24 cellular contexts compared by ENCODE assay signal in the genomic region with DNA sequence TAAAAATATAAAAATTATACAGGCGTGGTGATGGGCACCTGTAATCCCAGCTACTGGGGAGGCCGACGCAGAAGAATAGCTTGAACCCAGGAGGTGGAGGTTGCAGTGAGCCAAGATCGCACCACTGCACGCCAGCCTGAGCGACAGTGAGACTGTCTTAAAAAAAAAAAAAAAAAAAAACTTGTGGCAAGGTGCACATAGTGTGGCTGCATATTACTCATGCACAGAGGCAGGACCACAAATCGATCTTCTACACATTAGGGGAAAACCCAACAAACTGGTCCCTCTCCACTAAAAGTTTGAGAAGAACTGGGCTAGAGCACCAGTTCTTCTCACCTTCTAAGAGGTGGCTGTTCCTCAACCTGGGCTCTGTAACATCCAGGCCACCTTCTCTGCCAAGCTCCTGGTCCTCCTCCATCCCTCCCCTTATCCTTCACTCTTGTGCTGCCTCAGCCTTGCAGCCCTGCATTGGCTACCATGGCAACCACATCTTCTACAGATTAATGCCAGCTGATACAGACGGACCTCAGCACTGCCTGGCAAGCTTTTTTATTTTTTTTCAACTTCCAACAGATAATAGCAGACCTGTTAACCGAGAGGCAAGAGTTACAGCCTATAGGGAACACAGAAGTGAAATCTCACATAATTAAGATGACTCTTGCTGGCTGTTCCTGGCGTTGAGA.
"Had no signal": no experiment of that assay in that cellular context is flagged by ENCODE, and none has a peak within 500 bp of the region (broad histone marks: within the 10 kb centered on the region; RNA-seq: fewer than 3 reads in every experiment).

No MANE protein-coding gene starts in this region.

- H3K4me1 ChIP-seq: colonic mucosa, gastrocnemius medialis, heart left ventricle, left lung had no signal

- H3K4me1 Mint-ChIP-seq: activated CD4-positive, alpha-beta memory T cell treated with anti-CD3 and anti-CD28 coated beads, Interleukin-2, amount 10 ng/mL, durations not matched to agents 7 days and 5 days; activated naive CD8-positive, alpha-beta T cell treated with anti-CD3 and anti-CD28 coated beads, Interleukin-2, amount 10 ng/mL, durations not matched to agents 7 days and 5 days had no signal

- H3K27ac ChIP-seq: brain microvascular endothelial cell, colonic mucosa, gastrocnemius medialis, heart left ventricle, left lung, tibial artery had no signal

- H3K4me3 ChIP-seq: colonic mucosa, gastrocnemius medialis, heart left ventricle, left lung, tibial artery had no signal

- DNase-seq: activated CD4-positive, alpha-beta memory T cell treated with anti-CD3 and anti-CD28 coated beads, Interleukin-2, amount 10 ng/mL, durations not matched to agents 7 days and 5 days; activated CD4-positive, alpha-beta T cell treated with anti-CD3 and anti-CD28 coated beads for 48 hours; activated CD4-positive, CD25-positive, alpha-beta regulatory T cell; activated naive CD4-positive, alpha-beta T cell treated with Interleukin-2 at 50 U/mL for 16 hours; activated naive CD8-positive, alpha-beta T cell treated with anti-CD3 and anti-CD28 coated beads, Interleukin-2, amount 10 ng/mL, durations not matched to agents 7 days and 5 days; activated T-cell treated with anti-CD3 and anti-CD28 coated beads, Interleukin-2, amount 50 U/mL, for 1 hour; brain microvascular endothelial cell; central memory CD4-positive, alpha-beta T cell; colonic mucosa; gastrocnemius medialis; heart left ventricle; kidney; left lung; midbrain; stimulated activated CD4-positive, alpha-beta T cell treated with anti-CD3 and anti-CD28 coated beads, Interleukin-12 subunit alpha, Interleukin-12 subunit beta, amount 100 ng/mL, for 4 hours; stimulated activated CD4-positive, alpha-beta T cell treated with anti-CD3 and anti-CD28 coated beads, Interleukin-1b, Interleukin-23, amount 100 ng/mL, for 48 hours; stimulated activated CD8-positive, alpha-beta memory T cell treated with anti-CD3 and anti-CD28 coated beads, Interleukin-4, amount 100 ng/mL, for 48 hours; stimulated activated naive CD4-positive, alpha-beta T cell treated with Interleukin-2 at 50 U/mL for 16 hours; T1000; tibial artery had no signal

- H3K9me3 ChIP-seq: colonic mucosa, gastrocnemius medialis, heart left ventricle, left lung, tibial artery had no signal

- H3K9me3 Mint-ChIP-seq: activated CD4-positive, alpha-beta memory T cell treated with anti-CD3 and anti-CD28 coated beads, Interleukin-2, amount 10 ng/mL, durations not matched to agents 7 days and 5 days; activated naive CD8-positive, alpha-beta T cell treated with anti-CD3 and anti-CD28 coated beads, Interleukin-2, amount 10 ng/mL, durations not matched to agents 7 days and 5 days; activated T-helper 2 cell treated with anti-CD3 and anti-CD28 coated beads, Interferon-gamma antibody, Interleukin-2, Interleukin-4, amounts not matched to agents 10 μg/mL and 5 μg/mL and 100 μg/mL, durations not matched to agents 14 hours and 24 hours and 36 hours; nephron had no signal

- FAIRE-seq: kidney, urothelium cell line had no signal

- H3K36me3 ChIP-seq: brain microvascular endothelial cell, colonic mucosa had no signal

- H3K27me3 Mint-ChIP-seq: activated naive CD8-positive, alpha-beta T cell treated with anti-CD3 and anti-CD28 coated beads, Interleukin-2, amount 10 ng/mL, durations not matched to agents 7 days and 5 days had no signal

- H3K27ac Mint-ChIP-seq: activated CD4-positive, alpha-beta memory T cell treated with anti-CD3 and anti-CD28 coated beads, Interleukin-2, amount 10 ng/mL, durations not matched to agents 7 days and 5 days; activated naive CD8-positive, alpha-beta T cell treated with anti-CD3 and anti-CD28 coated beads, Interleukin-2, amount 10 ng/mL, durations not matched to agents 7 days and 5 days; activated T-helper 2 cell treated with anti-CD3 and anti-CD28 coated beads, Interferon-gamma antibody, Interleukin-2, Interleukin-4, amounts not matched to agents 10 μg/mL and 5 μg/mL and 100 μg/mL, durations not matched to agents 14 hours and 24 hours and 36 hours had no signal

- H3K27me3 ChIP-seq: brain microvascular endothelial cell, colonic mucosa, gastrocnemius medialis, heart left ventricle, left lung, tibial artery had no signal

- H3K4me3 Mint-ChIP-seq: activated CD4-positive, alpha-beta memory T cell treated with anti-CD3 and anti-CD28 coated beads, Interleukin-2, amount 10 ng/mL, durations not matched to agents 7 days and 5 days; activated naive CD8-positive, alpha-beta T cell treated with anti-CD3 and anti-CD28 coated beads, Interleukin-2, amount 10 ng/mL, durations not matched to agents 7 days and 5 days; nephron had no signal

- ATAC-seq: esophagus mucosa, gastrocnemius medialis, heart left ventricle, left lung had no signal

- H3K36me3 Mint-ChIP-seq: activated naive CD8-positive, alpha-beta T cell treated with anti-CD3 and anti-CD28 coated beads, Interleukin-2, amount 10 ng/mL, durations not matched to agents 7 days and 5 days had no signal
